ENCODE assay signal across 1 cellular context in genomic region chr12:123099556-123100192, GRCh38.
TF ChIP-seq lines count a peak whose summit lies in the region.

No MANE protein-coding gene starts in this region.

TF ChIP-seq in H1, 55 proteins besides CTCF, POLR2A, EP300 and RAD21 (continued from another document):
- TF ChIP-seq SIX5 (IDR thresholded peaks at IDR 0.05; ENCODE audit: low read depth, low read length) (no peak), SP1 (IDR thresholded peaks at IDR 0.05; ENCODE audit: low read depth, low read length) (no peak), RXRA (IDR thresholded peaks at IDR 0.05; ENCODE audit: insufficient read depth, low read depth, low read length) (no peak), BCL11A (IDR thresholded peaks at IDR 0.05; ENCODE audit: low read depth in 2 of 2, low read length in 2 of 2) (no peak), CHD7 (IDR thresholded peaks at IDR 0.05; ENCODE audit: insufficient replicate concordance, low read length) (no peak), CBX8 (IDR thresholded peaks at IDR 0.05; ENCODE audit: borderline replicate concordance, low read depth, low read length) (no peak)
